In the genomic region with DNA sequence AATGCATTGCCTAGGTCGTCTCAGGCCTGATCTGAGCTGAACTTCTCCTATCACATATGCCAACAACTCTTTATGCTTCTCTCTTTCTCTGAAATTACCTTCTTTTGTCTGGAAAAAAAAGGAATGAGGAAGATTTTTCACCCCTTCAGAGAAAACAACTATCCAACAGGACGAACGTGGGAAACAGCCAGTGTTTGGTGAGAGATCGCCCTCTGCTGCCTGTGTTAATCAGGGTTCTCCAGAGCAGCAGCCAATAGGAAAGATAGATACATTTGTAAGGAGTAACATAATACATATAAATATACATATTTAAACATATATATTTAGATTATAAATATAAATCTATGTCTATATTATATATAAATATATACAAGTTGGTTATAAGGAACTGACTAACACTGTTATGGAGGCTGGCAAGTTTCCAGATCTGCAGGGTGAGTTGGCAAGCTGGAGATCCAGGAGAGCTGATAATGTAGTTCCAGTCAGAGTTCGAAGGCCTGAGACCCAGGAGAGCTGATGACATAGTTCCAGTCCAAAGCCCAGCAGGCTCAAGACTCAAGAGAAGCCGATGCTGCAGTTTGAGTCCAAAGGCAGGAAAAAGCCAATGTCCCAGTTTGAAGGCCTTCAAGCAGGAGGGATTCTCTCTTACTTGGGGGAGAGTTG, we compare ENCODE assay signal across 8 cellular contexts. TPM values are rescaled to one million over a fixed set of nuclear protein-coding genes. Genes with fewer than 3 reads are reported as not detected.
DNase-seq lines count a peak whose midpoint lies in the region; ATAC-seq and TF ChIP-seq lines count a peak whose summit lies in the region.

No MANE protein-coding gene starts in this region.

- POLR2A ChIA-PET in AG04450 (lab: Yijun Ruan, JAX) = no interaction called here

- CTCF ChIA-PET in AG04450 (lab: Charles Lee) = interaction anchor here (0.5 to 0.7 kb wide), 3 partner anchors 14 to 1070 kb away, joined by 3 read pairs; no protein-coding TSS in a partner anchor

- WGBS in transverse colon (ENCODE audit: low coverage in 1 of 2), 2 donors = 5 to 28% methylated on average over 4 to 6 of the region's 6 CpGs

- H3K9me3 ChIP-seq in AG04450 (ENCODE audit: control insufficient read depth, insufficient read depth, low read length) = no peaks in the 10 kb centered on the region
- no peaks in the 10 kb centered on the region for H3K9me3 ChIP-seq in transverse colon

- H3K27ac ChIP-seq in AG04450 (ENCODE audit: low read depth, low read length) = no peak overlapping the region
- no peak overlapping the region for H3K27ac ChIP-seq in transverse colon

- no peak for TF ChIP-seq POLR2A in transverse colon (IDR thresholded peaks at IDR 0.05)

- H3K27me3 ChIP-seq in AG04450 (ENCODE audit: control insufficient read depth, insufficient read depth, low read length) = no peaks in the 10 kb centered on the region
- no peaks in the 10 kb centered on the region for H3K27me3 ChIP-seq in transverse colon

- TF ChIP-seq CTCF in AG04450 (IDR thresholded peaks at IDR 0.05; ENCODE audit: low read depth, low read length) (peak; percentile 63), GM12873 (IDR thresholded peaks at IDR 0.05; ENCODE audit: insufficient read depth, low read depth, low read length, missing control alignments) (peak; percentile 41), fibroblast of the aortic adventitia (IDR thresholded peaks at IDR 0.05; ENCODE audit: insufficient read depth, low read length) (peak; percentile 60), transverse colon (IDR thresholded peaks at IDR 0.05) (peak in 4 of 5 experiments; percentile 22 to 34 (median 26))

- no peak for TF ChIP-seq EP300 in transverse colon (IDR thresholded peaks at IDR 0.05; ENCODE audit: low read depth)

- peaks cover 0 to 7% (median 0%) of the 10 kb centered on the region in 4 donors for H3K4me1 ChIP-seq in transverse colon

- no peak overlapping the region for H3K4me3 ChIP-seq in AG04450 (ENCODE audit: low read depth, low read length)
- H3K4me3 ChIP-seq in fibroblast of the aortic adventitia (ENCODE audit: low read depth, low read length) = no peak overlapping the region
- H3K4me3 ChIP-seq in transverse colon = no peak overlapping the region

- DNase-seq in AG04450 (ENCODE audit: low read depth, low spot score) = peak; percentile 15
- DNase-seq in RPMI7951 (ENCODE audit: low read depth) = peak; percentile 33
- DNase-seq in fibroblast of the aortic adventitia (ENCODE audit: low read depth) = peak; percentile 60
- DNase-seq in transverse colon = peak; percentile 26
- DNase-seq in activated CD4-positive, alpha-beta T cell treated with anti-CD3 and anti-CD28 coated beads for 1 hour = no peak

- intact Hi-C loops in transverse colon (cut with DNase I; ENCODE audit: low total_unique reads) = no loop called here

- no peaks in the 10 kb centered on the region for H3K36me3 ChIP-seq in transverse colon

- in situ Hi-C loops in transverse colon (cut with MboI; ENCODE audit: low pct_ligation_motif_present in 1 of 4, low pct_unique_long_range_greater_than_20kb in 1 of 4, low sequenced_read_pairs in 3 of 4) = loop anchor here in 1 of 4 donors (25.0 kb wide), 1 partner anchor 1080 kb away; the partner anchor contains the start of gene CNGA2

- ATAC-seq in GM18867 (IDR thresholded peaks at IDR 0.05; ENCODE audit: unreplicated experiment) (no peak), HG02678 (IDR thresholded peaks at IDR 0.05; ENCODE audit: unreplicated experiment) (no peak)

RNA-seq across cellular contexts. Expression of gene CETN2, which starts 13.3 kb away (rescaled TPM):
- polyA plus RNA-seq in AG04450 (2011; rRNA removed) = 53.8 and 70.9 TPM in 2 replicates
- 7.1 and 11.1 TPM in 2 replicates for polyA minus RNA-seq in AG04450 (2011; rRNA and poly(A)+ RNA removed)
- 42.1 and 44.6 TPM in 2 replicates for total RNA-seq in RPMI7951 (2014; rRNA removed; shearing (Covaris generic))
- total RNA-seq in fibroblast of the aortic adventitia (ENCODE audit: low replicate concordance) (65.7 and 209 TPM in 2 replicates), transverse colon (10 to 100 TPM in 2 of 4 donors, 1 to 10 TPM in 2; 3.4 to 14.6 (median 10.4) TPM)

RNA-seq across cellular contexts. Expression of gene NSDHL, which starts 13.7 kb away (rescaled TPM):
- 19.6 and 21.0 TPM in 2 replicates for polyA plus RNA-seq in AG04450 (2011; rRNA removed)
- polyA minus RNA-seq in AG04450 (2011; rRNA and poly(A)+ RNA removed) = 14.3 and 16.8 TPM in 2 replicates
- 8.7 and 12.4 TPM in 2 replicates for total RNA-seq in RPMI7951 (2014; rRNA removed; shearing (Covaris generic))
- total RNA-seq in fibroblast of the aortic adventitia (ENCODE audit: low replicate concordance) (8.8 and 11.7 TPM in 2 replicates), transverse colon (10 to 100 TPM in 2 of 4 donors, 1 to 10 TPM in 2; 1.4 to 21.0 (median 13.5) TPM)

RNA-seq across cellular contexts. Expression of gene MAGEA6, which starts 47.7 kb away (rescaled TPM):
- polyA plus RNA-seq in AG04450 (2011; rRNA removed) = not detected in 2 replicates
- not detected in 2 replicates for polyA minus RNA-seq in AG04450 (2011; rRNA and poly(A)+ RNA removed)
- total RNA-seq in RPMI7951 (2014; rRNA removed; shearing (Covaris generic)) = 85.4 and 95.8 TPM in 2 replicates
- total RNA-seq in fibroblast of the aortic adventitia (ENCODE audit: low replicate concordance) (not detected in 2 replicates), transverse colon (not detected)

RNA-seq across cellular contexts. Expression of gene CSAG3, which starts 58.2 kb away (rescaled TPM):
- polyA plus RNA-seq in AG04450 (2011; rRNA removed) = not detected in 2 replicates
- not detected in 2 replicates for polyA minus RNA-seq in AG04450 (2011; rRNA and poly(A)+ RNA removed)
- total RNA-seq in RPMI7951 (2014; rRNA removed; shearing (Covaris generic)) = 2.2 and 8.7 TPM in 2 replicates
- total RNA-seq in fibroblast of the aortic adventitia (ENCODE audit: low replicate concordance) (not detected in 2 replicates), transverse colon (not detected)

Comparison
In these comparisons a context has a peak if more than half of its experiments do, and no peak if none do; other contexts are left out.
1. RNA of gene MAGEA6, which starts 47.7 kb away (total RNA-seq): 85.4 to 95.8 TPM in RPMI7951; not detected in fibroblast of the aortic adventitia and not detected in transverse colon; every median in the first group is over 10 times any median in the second.
2. Peak in every context shown above with its lines, with median percentiles within 50 percentile points of each other: CTCF ChIP-seq.